Comparison of ENCODE assay signal across 1 cellular context in genomic region chr7:100655908-100656674, GRCh38.
TF ChIP-seq lines count a peak whose summit lies in the region.

ACTL6B (minus strand) TSS chr7:100656448; CDS start chr7:100656354, 94 bp downstream.

TF ChIP-seq in H1, 55 proteins besides CTCF, POLR2A, EP300 and RAD21 (continued from another document):
- peak; percentile 84; the same call in 1 of the 2 replicates for TF ChIP-seq SP1 (IDR thresholded peaks at IDR 0.05; ENCODE audit: low read depth, low read length)
- no peak for TF ChIP-seq CHD7 (IDR thresholded peaks at IDR 0.05; ENCODE audit: insufficient replicate concordance, low read length)
- TF ChIP-seq EGR1 (IDR thresholded peaks at IDR 0.05; ENCODE audit: borderline replicate concordance, low read depth, low read length) = peak; percentile 97
- TF ChIP-seq CBX5 (IDR thresholded peaks at IDR 0.05; ENCODE audit: low read depth, low read length) = no peak
- TF ChIP-seq JUN (IDR thresholded peaks at IDR 0.05; ENCODE audit: low read depth, low read length) = no peak
- TF ChIP-seq POLR2AphosphoS5 (IDR thresholded peaks at IDR 0.05; ENCODE audit: low read depth, low read length) = peak; percentile 51; the same call in 1 of the 2 replicates
- TF ChIP-seq GABPA (IDR thresholded peaks at IDR 0.05; ENCODE audit: borderline replicate concordance, insufficient read depth, low read length) = no peak; the same call in 1 of the 2 replicates
- no peak for TF ChIP-seq CTBP2 (IDR thresholded peaks at IDR 0.05; ENCODE audit: borderline replicate concordance, insufficient read depth, insufficient read length, low read length)
- no peak for TF ChIP-seq NANOG (IDR thresholded peaks at IDR 0.05; ENCODE audit: insufficient read depth, low read depth, low read length, poor library complexity, severe bottlenecking)
- peak; percentile 37; the same call in 1 of the 2 replicates for TF ChIP-seq MAX (IDR thresholded peaks at IDR 0.05)
- TF ChIP-seq ATF2 (IDR thresholded peaks at IDR 0.05; ENCODE audit: low read length) = peak; percentile 72; the same call in 1 of the 2 replicates
- peak in 1 of 2 experiments; percentile 30; a peak in 1 of 4 replicates for TF ChIP-seq HDAC2 (IDR thresholded peaks at IDR 0.05; ENCODE audit: borderline replicate concordance in 1 of 2, low read depth in 2 of 2, low read length in 2 of 2)
- peak; percentile 88 to 93 for TF ChIP-seq SIN3A (conservative IDR thresholded peaks at IDR 0.05 in 1 of 2, IDR thresholded peaks at IDR 0.05 in 1 of 2; ENCODE audit: low read depth in 1 of 2, low read length in 2 of 2)
- peak; percentile 16; the same call in 1 of the 2 replicates for TF ChIP-seq E2F6 (IDR thresholded peaks at IDR 0.05)
- TF ChIP-seq EZH2 (IDR thresholded peaks at IDR 0.05; ENCODE audit: low read depth, low read length, severe bottlenecking) = no peak
- TF ChIP-seq SRF (IDR thresholded peaks at IDR 0.05; ENCODE audit: low read depth, low read length) = no peak
- TF ChIP-seq SIX5 (IDR thresholded peaks at IDR 0.05; ENCODE audit: low read depth, low read length) = no peak
- no peak for TF ChIP-seq BACH1 (IDR thresholded peaks at IDR 0.05; ENCODE audit: low read length)
